23 cellular contexts compared by ENCODE assay signal in the genomic region with DNA sequence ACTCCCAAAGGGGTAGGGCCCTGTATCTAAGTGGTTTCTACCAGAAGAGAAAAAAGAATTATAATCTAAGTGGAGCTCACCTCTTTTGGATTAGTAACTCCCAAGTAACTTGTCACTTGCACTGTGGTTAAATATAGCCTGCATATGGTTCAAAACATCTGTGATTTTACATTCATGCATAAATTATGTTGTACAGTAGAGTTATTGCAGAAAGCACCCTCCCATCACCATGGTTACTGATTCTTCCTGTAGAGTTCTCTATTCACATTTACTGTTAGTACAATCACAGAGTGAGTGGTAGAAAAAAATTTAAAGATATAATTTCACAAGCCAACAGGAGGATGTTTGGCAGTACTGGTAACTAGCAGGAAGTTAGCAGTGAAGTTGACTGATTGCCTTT.
"Had no signal": no experiment of that assay in that cellular context is flagged by ENCODE, and none has a peak within 500 bp of the region (broad histone marks: within the 10 kb centered on the region; RNA-seq: fewer than 3 reads in every experiment).

No MANE protein-coding gene starts in this region.

- ATAC-seq: activated T-cell treated with anti-CD3 and anti-CD28 coated beads, Interleukin-2, amount 50 U/mL, for 72 hours; Panc1; Right ventricle myocardium inferior had no signal

- H3K27me3 Mint-ChIP-seq: activated CD4-positive, alpha-beta memory T cell treated with anti-CD3 and anti-CD28 coated beads for 36 hours; activated CD4-positive, alpha-beta T cell treated with anti-CD3 and anti-CD28 coated beads, Interleukin-2, amount 10 ng/mL, durations not matched to agents 7 days and 5 days; activated naive CD4-positive, alpha-beta T cell treated with anti-CD3 and anti-CD28 coated beads, Interleukin-2, amount 10 ng/mL, durations not matched to agents 7 days and 5 days; activated naive CD8-positive, alpha-beta T cell treated with anti-CD3 and anti-CD28 coated beads for 36 hours had no signal

- DNase-seq: activated CD4-positive, alpha-beta memory T cell treated with anti-CD3 and anti-CD28 coated beads for 36 hours; activated CD4-positive, alpha-beta T cell treated with anti-CD3 and anti-CD28 coated beads, Interleukin-2, amount 10 ng/mL, durations not matched to agents 7 days and 5 days; activated CD4-positive, CD25-positive, alpha-beta regulatory T cell; activated CD8-positive, alpha-beta memory T cell treated with anti-CD3 and anti-CD28 coated beads for 24 hours; activated gamma-delta T cell treated with Interleukin-2 at 50 U/mL for 16 hours; activated naive CD4-positive, alpha-beta T cell treated with anti-CD3 and anti-CD28 coated beads, Interleukin-2, amount 10 ng/mL, durations not matched to agents 7 days and 5 days; activated naive CD8-positive, alpha-beta T cell treated with anti-CD3 and anti-CD28 coated beads for 36 hours; activated T-cell treated with anti-CD3 and anti-CD28 coated beads, Interleukin-2, amount 50 U/mL, for 72 hours; MM.1S; NCI-H1105; NCI-H1436; NCI-H187 treated with DMSO at 0.1 percent for 48 hours; NCI-H2081 treated with DMSO at 0.1 percent for 48 hours; NCI-H2227 treated with DMSO at 0.1 percent for 48 hours; NCI-H446 treated with DMSO at 0.1 percent for 48 hours; NCI-H524 treated with DMSO at 0.1 percent for 48 hours; NCI-H82; RPMI8226; SK-N-SH; T-helper 1 cell had no signal

- H3K27ac Mint-ChIP-seq: activated CD4-positive, alpha-beta memory T cell treated with anti-CD3 and anti-CD28 coated beads for 36 hours; activated CD4-positive, alpha-beta T cell treated with anti-CD3 and anti-CD28 coated beads, Interleukin-2, amount 10 ng/mL, durations not matched to agents 7 days and 5 days; activated naive CD4-positive, alpha-beta T cell treated with anti-CD3 and anti-CD28 coated beads, Interleukin-2, amount 10 ng/mL, durations not matched to agents 7 days and 5 days; activated naive CD8-positive, alpha-beta T cell treated with anti-CD3 and anti-CD28 coated beads for 36 hours; activated T-cell treated with anti-CD3 and anti-CD28 coated beads, Interleukin-2, amount 50 U/mL, for 72 hours; activated T-helper 2 cell treated with anti-CD3 and anti-CD28 coated beads, Interferon-gamma antibody, Interleukin-2, Interleukin-4, amounts not matched to agents 10 μg/mL and 5 μg/mL and 100 μg/mL, durations not matched to agents 14 hours and 24 hours and 36 hours had no signal

- H3K9me3 Mint-ChIP-seq: activated CD4-positive, alpha-beta T cell treated with anti-CD3 and anti-CD28 coated beads, Interleukin-2, amount 10 ng/mL, durations not matched to agents 7 days and 5 days; activated naive CD8-positive, alpha-beta T cell treated with anti-CD3 and anti-CD28 coated beads for 36 hours had no signal

- H3K4me3 Mint-ChIP-seq: activated CD4-positive, alpha-beta memory T cell treated with anti-CD3 and anti-CD28 coated beads for 36 hours; activated CD4-positive, alpha-beta T cell treated with anti-CD3 and anti-CD28 coated beads, Interleukin-2, amount 10 ng/mL, durations not matched to agents 7 days and 5 days; activated naive CD4-positive, alpha-beta T cell treated with anti-CD3 and anti-CD28 coated beads, Interleukin-2, amount 10 ng/mL, durations not matched to agents 7 days and 5 days; activated naive CD8-positive, alpha-beta T cell treated with anti-CD3 and anti-CD28 coated beads for 36 hours; activated T-cell treated with anti-CD3 and anti-CD28 coated beads, Interleukin-2, amount 50 U/mL, for 72 hours had no signal

- H3K4me1 Mint-ChIP-seq: activated CD4-positive, alpha-beta T cell treated with anti-CD3 and anti-CD28 coated beads, Interleukin-2, amount 10 ng/mL, durations not matched to agents 7 days and 5 days; activated naive CD4-positive, alpha-beta T cell treated with anti-CD3 and anti-CD28 coated beads, Interleukin-2, amount 10 ng/mL, durations not matched to agents 7 days and 5 days; activated naive CD8-positive, alpha-beta T cell treated with anti-CD3 and anti-CD28 coated beads for 36 hours had no signal

- H3K36me3 Mint-ChIP-seq: activated CD4-positive, alpha-beta memory T cell treated with anti-CD3 and anti-CD28 coated beads for 36 hours; activated naive CD4-positive, alpha-beta T cell treated with anti-CD3 and anti-CD28 coated beads, Interleukin-2, amount 10 ng/mL, durations not matched to agents 7 days and 5 days; activated naive CD8-positive, alpha-beta T cell treated with anti-CD3 and anti-CD28 coated beads for 36 hours had no signal
